8 cellular contexts compared by ENCODE assay signal in the genomic region with DNA sequence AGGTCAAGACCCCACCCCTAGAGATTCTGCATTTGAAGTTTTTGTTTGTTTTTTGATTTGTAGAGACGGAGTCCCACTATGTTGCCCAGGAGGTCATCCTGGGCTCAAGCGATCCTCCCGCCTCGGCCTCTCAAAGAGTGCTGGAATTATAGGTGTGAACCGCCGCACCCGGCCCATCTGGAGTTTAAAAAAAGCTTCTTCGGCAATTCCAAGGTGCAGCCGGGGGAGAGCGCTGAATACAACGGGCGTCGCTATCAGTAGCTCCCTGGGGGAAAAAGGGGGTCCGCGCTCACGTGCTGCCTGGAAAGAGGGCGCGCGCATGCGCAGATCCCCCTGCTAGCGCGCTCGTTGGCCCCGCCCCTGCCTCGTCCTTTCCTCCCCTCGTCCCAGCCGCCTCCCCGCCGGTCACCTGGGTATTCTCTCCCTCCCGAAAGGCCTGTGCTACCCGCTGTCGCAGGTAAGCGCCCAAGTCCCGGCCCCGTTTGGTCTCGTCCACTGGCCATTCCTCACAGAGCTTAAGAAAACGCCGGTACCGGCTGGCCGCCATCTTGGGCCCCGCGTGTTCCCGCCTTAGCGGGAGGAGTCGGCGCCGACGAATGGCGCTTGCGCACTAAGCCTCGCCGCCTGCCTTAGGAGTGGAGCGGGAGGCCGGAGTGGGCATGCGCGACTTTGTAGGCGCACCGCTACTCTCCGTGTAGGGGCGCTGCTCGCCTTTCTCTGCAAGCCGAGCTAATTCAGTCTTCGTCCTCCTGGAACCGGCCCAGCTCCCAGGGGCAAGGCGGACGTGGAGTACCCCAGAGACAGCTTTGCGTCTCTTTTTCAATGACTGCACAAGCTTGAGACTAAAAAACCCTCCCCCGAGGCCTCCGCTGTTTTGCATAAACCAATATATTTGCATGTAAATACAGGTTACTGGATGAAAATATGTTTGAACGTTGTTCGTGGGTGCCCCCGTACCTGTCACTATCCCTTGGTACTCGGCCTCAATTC. TPM values are rescaled to one million over a fixed set of nuclear protein-coding genes. Genes with fewer than 3 reads are reported as not detected.
DNase-seq lines count a peak whose midpoint lies in the region; TF ChIP-seq lines count a peak whose summit lies in the region.

A gene (minus strand): TSS at position 561 of the 990 bp plus-strand sequence. CDS start 14 bp downstream, at position 547.

- H3K27ac ChIP-seq in MM.1S (ENCODE audit: low read length) (peak within 1 kb of the TSS; percentile 78), stomach smooth muscle (ENCODE audit: low read length) (peak within 1 kb of the TSS; percentile 82)

- H3K27me3 Mint-ChIP-seq in neural crest cell (ENCODE audit: low read depth): peaks cover 3% of the 10 kb centered on the region

- TF ChIP-seq CTCF in MM.1S (IDR thresholded peaks at IDR 0.05; ENCODE audit: low read length): peak; percentile 69
- TF ChIP-seq CTCF in fibroblast of villous mesenchyme (IDR thresholded peaks at IDR 0.05; ENCODE audit: insufficient read depth, low read depth, low read length): peak; percentile 67
- TF ChIP-seq CTCF in neural crest cell (conservative IDR thresholded peaks at IDR 0.05): peak; percentile 68

- H3K36me3 ChIP-seq in HAP-1 (replicated peaks) (peaks cover 28% of the 10 kb centered on the region), MM.1S (replicated peaks; ENCODE audit: insufficient read depth, low read length) (no peaks in the 10 kb centered on the region), stomach smooth muscle (ENCODE audit: control insufficient read depth in 2 of 2, insufficient read depth in 2 of 2, low read length in 2 of 2) (peaks cover 4 to 8% of the 10 kb centered on the region in 2 donors)

- DNase-seq in G401 (ENCODE audit: low spot score) (peak; percentile 96), HAP-1 (ENCODE audit: low spot score in 2 of 2) (peak; percentile 96 to 98), MM.1S (peak; percentile 96), SIG-M5 (lab: John Stamatoyannopoulos, UW) (peak; percentile 40), activated gamma-delta T cell (lab: John Stamatoyannopoulos, UW) (peak; percentile 95), fibroblast of villous mesenchyme (ENCODE audit: low read depth) (peak; percentile 97), neural crest cell (ENCODE audit: low read depth, low spot score) (peak; percentile 94)

- H3K27ac Mint-ChIP-seq in neural crest cell (ENCODE audit: unreplicated experiment): peak within 1 kb of the TSS; percentile 100

- peak within 1 kb of the TSS; percentile 98 for H3K9ac ChIP-seq in MM.1S (ENCODE audit: low read length)
- H3K9ac ChIP-seq in stomach smooth muscle (ENCODE audit: low read length in 2 of 2): peak within 1 kb of the TSS; percentile 84 to 86

- H3K27me3 ChIP-seq in HAP-1 (ENCODE audit: low read depth) (no peaks in the 10 kb centered on the region), MM.1S (replicated peaks; ENCODE audit: insufficient read depth, low read length) (no peaks in the 10 kb centered on the region), stomach smooth muscle (ENCODE audit: control insufficient read depth in 1 of 2, insufficient read depth in 2 of 2, low read length in 2 of 2) (no peaks in the 10 kb centered on the region)

- H3K9me3 Mint-ChIP-seq in neural crest cell: peaks cover 4% of the 10 kb centered on the region

- H3K9me2 ChIP-seq in MM.1S (replicated peaks; ENCODE audit: insufficient read depth, low read length): no peaks in the 10 kb centered on the region

- in situ Hi-C loops in G401 (cut with HindIII; ENCODE audit: low sequenced_read_pairs): no loop called here
- in situ Hi-C loops in HAP-1 (cut with MboI; ENCODE audit: low sequenced_read_pairs): no loop called here

- no peaks in the 10 kb centered on the region; the same call in 1 of the 2 replicates for H3K9me3 ChIP-seq in HAP-1
- H3K9me3 ChIP-seq in MM.1S (replicated peaks; ENCODE audit: insufficient read depth, low read length): no peaks in the 10 kb centered on the region
- H3K9me3 ChIP-seq in stomach smooth muscle (ENCODE audit: control insufficient read depth in 2 of 2, low read length in 2 of 2): no peaks in the 10 kb centered on the region

- H3K4me1 ChIP-seq in HAP-1: peaks cover 18% of the 10 kb centered on the region
- peaks cover 40% of the 10 kb centered on the region for H3K4me1 ChIP-seq in MM.1S (ENCODE audit: low read length)
- peaks cover 16% of the 10 kb centered on the region for H3K4me1 ChIP-seq in stomach smooth muscle (ENCODE audit: control insufficient read depth, insufficient read depth, low read length)

- peak within 1 kb of the TSS; percentile 100 for H3K4me3 Mint-ChIP-seq in neural crest cell

- H3F3A ChIP-seq in MM.1S (ENCODE audit: insufficient read depth, low read length): peaks cover 14% of the 10 kb centered on the region

- H3K79me2 ChIP-seq in MM.1S (ENCODE audit: low read length): peaks cover 27% of the 10 kb centered on the region

- peaks cover 19% of the 10 kb centered on the region for H3K36me3 Mint-ChIP-seq in neural crest cell (ENCODE audit: low read depth)

- H3K4me3 ChIP-seq in HAP-1 (peak within 1 kb of the TSS; percentile 98), MM.1S (ENCODE audit: low read length) (peak within 1 kb of the TSS; percentile 88), fibroblast of villous mesenchyme (ENCODE audit: low read depth, low read length) (peak within 1 kb of the TSS; percentile 98), stomach smooth muscle (ENCODE audit: low read length in 2 of 2) (peak within 1 kb of the TSS; percentile 82 to 94)

- H3K4me1 Mint-ChIP-seq in neural crest cell: peaks cover 29% of the 10 kb centered on the region

- H4K20me1 ChIP-seq in MM.1S (ENCODE audit: insufficient read depth, low read length): no peaks in the 10 kb centered on the region

- H3K4me2 ChIP-seq in MM.1S (ENCODE audit: low read depth, low read length): peak within 1 kb of the TSS; percentile 79

- peak within 1 kb of the TSS; percentile 83 for H2AFZ ChIP-seq in MM.1S (ENCODE audit: low read length)

RNA-seq across cellular contexts. Expression of the gene that starts here (rescaled TPM):
- total RNA-seq in G401 (2014; rRNA removed; shearing (Covaris generic)): 24.9 and 51.4 TPM in 2 replicates
- total RNA-seq in fibroblast of villous mesenchyme: 23.8 and 24.6 TPM in 2 replicates
- 114 and 116 TPM in 2 replicates for total RNA-seq in neural crest cell

Comparison
In these comparisons a context has a peak if more than half of its experiments do, and no peak if none do; other contexts are left out.
1. Peak in every context shown above with its lines: DNase-seq, H3K4me3 ChIP-seq and H3K27ac ChIP-seq.
2. DNase-seq: peak in every context shown above with its lines; median percentile 97 in HAP-1; 97 in fibroblast of villous mesenchyme; 96 in G401; 96 in MM.1S; 95 in activated gamma-delta T cell; 94 in neural crest cell; 40 in SIG-M5.